Comparison of ENCODE assay signal across 11 cellular contexts in genomic region chr2:104872034-104872865, GRCh38. TPM values are rescaled to one million over a fixed set of nuclear protein-coding genes. Genes with fewer than 3 reads are reported as not detected.
A peak's percentile ranks its signal among the peaks of the same experiment; 100 is the strongest.
DNase-seq lines count a peak whose midpoint lies in the region; ATAC-seq, FAIRE-seq and TF ChIP-seq lines count a peak whose summit lies in the region.
"Had no signal": no experiment of that assay in that cellular context is flagged by ENCODE, and none has a peak within 500 bp of the region (broad histone marks: within the 10 kb centered on the region; RNA-seq: fewer than 3 reads in every experiment).

No MANE protein-coding gene starts in this region.

- peaks cover 5% of the 10 kb centered on the region for H3K4me1 ChIP-seq in cardiac muscle cell (ENCODE audit: low read depth)
- H3K4me1 ChIP-seq in GM12878 (ENCODE audit: control insufficient read depth, insufficient read depth, low read length), result no peaks in the 10 kb centered on the region
- H3K4me1 ChIP-seq in upper lobe of left lung, result peaks cover 14 to 27% (median 16%) of the 10 kb centered on the region in 4 donors
- H3K4me1 ChIP-seq in BE2C, result no peaks in the 10 kb centered on the region

- WGBS in GM12878 (ENCODE audit: insufficient coverage, insufficient replicate concordance, low lambda C conversion rate, missing lambda C conversion rate), result 4% methylated on average over 31 of the region's 59 CpGs
- WGBS in upper lobe of left lung, 2 donors, result 3 to 4% methylated on average over 38 to 59 of the region's 59 CpGs

- no TSS peak for BruUV-seq in GM12878 (replicated peaks; lab: Mats Ljungman, UMichigan)

- no peak overlapping the region for H2AFZ ChIP-seq in GM12878 (ENCODE audit: control insufficient read depth, low read depth, low read length)

- H3K4me1 Mint-ChIP-seq in mesothelial cell of epicardium, result peaks cover 11% of the 10 kb centered on the region

- no peaks in the 10 kb centered on the region for H3K9me3 Mint-ChIP-seq in mesothelial cell of epicardium

- no peaks in the 10 kb centered on the region for H3K36me3 Mint-ChIP-seq in mesothelial cell of epicardium

- TF ChIP-seq EP300 in GM12878 (IDR thresholded peaks at IDR 0.05; ENCODE audit: borderline replicate concordance in 1 of 2, control insufficient read depth in 1 of 2, low read depth in 2 of 2, low read length in 2 of 2), result no peak
- no peak for TF ChIP-seq EP300 in upper lobe of left lung (IDR thresholded peaks at IDR 0.05)

- no peak overlapping the region for H3K27ac Mint-ChIP-seq in mesothelial cell of epicardium

- in situ Hi-C loops in GM12878 (cut with MboI), result loop anchor here (10.0 to 25.0 kb wide), 2 partner anchors 835 to 1707 kb away; no protein-coding TSS in a partner anchor

- H3K27me3 ChIP-seq in cardiac muscle cell, result peaks cover 100% of the 10 kb centered on the region
- H3K27me3 ChIP-seq in GM12878 (replicated peaks in 1 of 2; ENCODE audit: control insufficient read depth in 2 of 2, insufficient read depth in 2 of 2, low read length in 1 of 2), result peaks cover 13 to 33% of the 10 kb centered on the region in 2 experiments
- peaks cover 0 to 31% (median 12%) of the 10 kb centered on the region in 4 donors for H3K27me3 ChIP-seq in upper lobe of left lung
- peaks cover 57% of the 10 kb centered on the region for H3K27me3 ChIP-seq in BE2C

- TF ChIP-seq CTCF in cardiac muscle cell (IDR thresholded peaks at IDR 0.05; ENCODE audit: low read depth, low read length) (no peak), GM12878 (IDR thresholded peaks at IDR 0.05 in 2 of 3, conservative IDR thresholded peaks at IDR 0.05 in 1 of 3; ENCODE audit: control insufficient read depth in 2 of 3, extremely low read depth in 1 of 3, insufficient read depth in 1 of 3, low read depth in 3 of 3, low read length in 3 of 3) (no peak), mesothelial cell of epicardium (IDR thresholded peaks at IDR 0.05; ENCODE audit: unreplicated experiment) (no peak), upper lobe of left lung (IDR thresholded peaks at IDR 0.05) (no peak), BE2C (IDR thresholded peaks at IDR 0.05; ENCODE audit: low read depth, low read length) (no peak)

- intact Hi-C loops in Right ventricle myocardium superior (cut with DNase I), result no loop called here
- intact Hi-C loops in GM12878 (cut with micrococcal nuclease; ENCODE audit: unreplicated experiment), result loop anchor here (5.0 kb wide), 1 partner anchor 1710 kb away; no protein-coding TSS in a partner anchor

- CTCF ChIA-PET in GM12878 (lab: Yijun Ruan, JAX), result no interaction called here

- H3K79me2 ChIP-seq in GM12878 (ENCODE audit: control insufficient read depth, insufficient read depth, low read length), result no peaks in the 10 kb centered on the region

- H3K27ac ChIP-seq in cardiac muscle cell (no peak overlapping the region), GM12878 (ENCODE audit: control insufficient read depth, insufficient read depth) (no peak overlapping the region), upper lobe of left lung (no peak overlapping the region)
- H3K27ac ChIP-seq: SJSA1 had no signal

- no peaks in the 10 kb centered on the region for H3K9me3 ChIP-seq in cardiac muscle cell (ENCODE audit: low read depth)
- H3K9me3 ChIP-seq in GM12878 (replicated peaks; ENCODE audit: control insufficient read depth, insufficient read depth, low read length), result no peaks in the 10 kb centered on the region
- H3K9me3 ChIP-seq in upper lobe of left lung, result no peaks in the 10 kb centered on the region
- H3K9me3 ChIP-seq in BE2C, result no peaks in the 10 kb centered on the region
- H3K9me3 ChIP-seq: SJSA1 had no signal

- no peaks in the 10 kb centered on the region for H4K20me1 ChIP-seq in GM12878 (ENCODE audit: control insufficient read depth, insufficient read depth)

- POLR2A ChIA-PET in GM12878 (lab: Charles Lee), result no interaction called here

- no peak for TF ChIP-seq RAD21 in GM12878 (IDR thresholded peaks at IDR 0.05; ENCODE audit: insufficient read depth, low read depth, low read length)

- H3K4me3 ChIP-seq in cardiac muscle cell (peak overlapping the region; percentile 71), GM12878 (no peak overlapping the region), upper lobe of left lung (peak overlapping the region in 3 of 4 donors; percentile 51 to 72 (median 58)), BE2C (ENCODE audit: low read depth, low read length) (no peak overlapping the region)

- DNase-seq in cardiac muscle cell (ENCODE audit: low read depth in 1 of 2, low spot score in 1 of 2) (no peak), Right ventricle myocardium superior (no peak), GM12878 (ENCODE audit: low read depth, low spot score) (no peak), mesothelial cell of epicardium (ENCODE audit: low spot score in 2 of 2, unreplicated experiment in 2 of 2) (no peak), upper lobe of left lung (peak in 1 of 2 donors; percentile 67), BE2C (no peak), NCI-H2081 treated with DMSO at 0.1 percent for 48 hours (lab: John Stamatoyannopoulos, UW) (no peak)
- no peak for DNase-seq in stimulated activated CD4-positive, alpha-beta T cell treated with anti-CD3 and anti-CD28 coated beads, Interleukin-4, amount 100 ng/mL, for 24 hours
- DNase-seq: cortex of kidney, right cardiac atrium had no signal

- H3K4me3 Mint-ChIP-seq in mesothelial cell of epicardium, result peak overlapping the region; percentile 66

- H3K27me3 Mint-ChIP-seq in mesothelial cell of epicardium (ENCODE audit: low read depth), result peaks cover 99% of the 10 kb centered on the region

- no peak overlapping the region for H3K9ac ChIP-seq in GM12878 (ENCODE audit: control insufficient read depth, insufficient read depth, low read length)

- no peak for TF ChIP-seq POLR2A in GM12878 (IDR thresholded peaks at IDR 0.05; ENCODE audit: low read depth, low read length)
- no peak for TF ChIP-seq POLR2A in upper lobe of left lung (IDR thresholded peaks at IDR 0.05)

- H3K4me2 ChIP-seq in GM12878 (ENCODE audit: control insufficient read depth, insufficient read depth), result 0 out of 2 replicates have a peak overlapping the region, but pooled peaks have one; percentile 96

- RAD21 ChIA-PET in GM12878 (lab: Charles Lee; ENCODE audit: unreplicated experiment), result interaction anchor here (0.7 kb wide), 1 partner anchor 1097 kb away, joined by 3 read pairs; no protein-coding TSS in a partner anchor

- ATAC-seq in Right ventricle myocardium superior (ENCODE audit: poor library complexity) (no peak), GM12878 (no peak), upper lobe of left lung (ENCODE audit: low FRiP score in 2 of 2) (no peak)

- FAIRE-seq in GM12878 (lab: Jason Lieb, UNC), result no peak

- H3K36me3 ChIP-seq in cardiac muscle cell, result no peaks in the 10 kb centered on the region
- no peaks in the 10 kb centered on the region for H3K36me3 ChIP-seq in GM12878 (ENCODE audit: control insufficient read depth in 2 of 2, insufficient read depth in 2 of 2, low read length in 1 of 2)
- H3K36me3 ChIP-seq in upper lobe of left lung, result no peaks in the 10 kb centered on the region
- no peaks in the 10 kb centered on the region for H3K36me3 ChIP-seq in BE2C
- H3K36me3 ChIP-seq: SJSA1 had no signal

- SMC1A ChIA-PET in GM12878 (lab: Charles Lee; ENCODE audit: uncharacterized antibody, unreplicated experiment), result interaction anchor here (1.1 kb wide), 1 partner anchor 23 kb away, joined by 3 read pairs; no protein-coding TSS in a partner anchor

TF ChIP-seq in GM12878, 131 proteins besides CTCF, POLR2A, EP300 and RAD21:
- no peak for TF ChIP-seq MYB (IDR thresholded peaks at IDR 0.05; ENCODE audit: borderline replicate concordance, low read depth, low read length)
- no peak for TF ChIP-seq SIN3A (IDR thresholded peaks at IDR 0.05; ENCODE audit: low read depth, low read length)
TF ChIP-seq in GM12878: peak in this region for 0.

RNA-seq across cellular contexts. Expression of gene POU3F3, which starts 18.3 kb away (rescaled TPM):
- not detected in 2 replicates for total RNA-seq in cardiac muscle cell
- polyA plus RNA-seq in cardiac muscle cell, result not detected in 2 replicates
- total RNA-seq in Right ventricle myocardium superior, result not detected
- not detected in 2 replicates for total RNA-seq in GM12878 (2013; cell fraction: nucleolus; rRNA removed)
- total RNA-seq in GM12878 (2014; rRNA removed), result not detected in 2 replicates
- total RNA-seq in GM12878 (2014; rRNA removed; fragmentation: Illumina TruSeq; extraction: Trizol), result not detected in 2 replicates
- not detected in 2 replicates for total RNA-seq in GM12878 (2021)
- not detected for polyA plus RNA-seq in GM12878 (2011; ENCODE audit: low read depth)
- polyA plus RNA-seq in GM12878 (2011; rRNA removed), result not detected in 2 replicates
- not detected in 2 replicates for polyA plus RNA-seq in GM12878 (2011; cell fraction: cytosol; rRNA removed)
- not detected in 2 replicates for polyA plus RNA-seq in GM12878 (2011; cell fraction: nucleus; rRNA removed)
- not detected in 2 replicates for polyA plus RNA-seq in GM12878 (2012)
- polyA plus RNA-seq in GM12878 (2014; fragmentation: Illumina TruSeq; extraction: Trizol), result not detected in 2 replicates
- polyA plus RNA-seq in GM12878 (2014; fragmentation: Nextera tagmentation; extraction: Ambion mirVana), result not detected
- not detected in 2 replicates for polyA plus RNA-seq in GM12878 (2014; rRNA removed)
- polyA plus RNA-seq in GM12878 (2016; fragmentation: Nextera tagmentation; extraction: Ambion mirVana), result not detected
- not detected in 2 replicates for polyA minus RNA-seq in GM12878 (2011; rRNA and poly(A)+ RNA removed)
- polyA minus RNA-seq in GM12878 (2011; cell fraction: cytosol; rRNA and poly(A)+ RNA removed), result not detected in 2 replicates
- not detected in 2 replicates for polyA minus RNA-seq in GM12878 (2011; cell fraction: nucleus; rRNA and poly(A)+ RNA removed)
- not detected in 3 replicates for total RNA-seq in mesothelial cell of epicardium
- total RNA-seq in upper lobe of left lung, result not detected
- not detected for polyA plus RNA-seq in BE2C (2012; ENCODE audit: insufficient read depth, insufficient read length, low read depth)

Comparison
In these comparisons a context has a peak if more than half of its experiments do, and no peak if none do; other contexts are left out.
1. H3K4me3 ChIP-seq: peak in cardiac muscle cell (single experiment) and upper lobe of left lung (3 of 4); none in GM12878 (single experiment) and BE2C (single experiment).